Comparison of ENCODE assay signal across 10 cellular contexts in the genomic region with DNA sequence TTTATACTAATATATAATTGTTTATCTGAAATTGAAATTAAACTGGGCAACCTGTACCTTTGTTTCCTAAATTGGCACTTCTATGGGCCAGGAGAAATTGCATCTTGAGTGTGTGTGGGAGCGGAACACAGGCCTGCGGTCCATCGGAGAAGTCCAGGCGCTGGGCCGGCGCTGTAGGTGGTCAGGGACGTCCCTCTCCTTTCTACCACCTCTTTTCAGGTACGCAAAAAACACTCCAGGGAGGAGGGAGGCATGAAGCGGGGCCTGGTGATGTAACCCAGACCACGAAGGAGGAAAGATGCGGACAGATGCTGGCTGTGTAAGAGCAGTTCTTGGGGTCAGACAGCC. TPM values are rescaled to one million over a fixed set of nuclear protein-coding genes. Genes with fewer than 3 reads are reported as not detected.
DNase-seq lines count a peak whose midpoint lies in the region; ATAC-seq and TF ChIP-seq lines count a peak whose summit lies in the region.
"Had no signal": no experiment of that assay in that cellular context is flagged by ENCODE, and none has a peak within 500 bp of the region (broad histone marks: within the 10 kb centered on the region; RNA-seq: fewer than 3 reads in every experiment).

No MANE protein-coding gene starts in this region.

- H2AFZ ChIP-seq in neuron (ENCODE audit: low read depth, low read length) = no peak overlapping the region

- DNase-seq in Calu3 (no peak), Panc1 (ENCODE audit: low read depth, low spot score) (no peak), glutamatergic neuron (no peak), COLO668 (lab: John Stamatoyannopoulos, UW; ENCODE audit: unreplicated experiment) (no peak), NCI-H524 treated with DMSO at 0.1 percent for 48 hours (lab: John Stamatoyannopoulos, UW) (no peak), anterior cingulate cortex (lab: John Stamatoyannopoulos, UW) (no peak)
- DNase-seq: ovary, PC-3 had no signal

- peak overlapping the region; percentile 67 for H3K4me3 Mint-ChIP-seq in Calu3 (ENCODE audit: low read depth, unreplicated experiment)
- H3K4me3 Mint-ChIP-seq in glutamatergic neuron (ENCODE audit: unreplicated experiment) = peak overlapping the region; percentile 83

- H3K36me3 Mint-ChIP-seq in Calu3 (ENCODE audit: insufficient read depth, unreplicated experiment) (no peaks in the 10 kb centered on the region), glutamatergic neuron (ENCODE audit: unreplicated experiment) (peaks cover 10% of the 10 kb centered on the region)

- CTCF ChIA-PET in Calu3 (lab: Charles Lee) = no interaction called here
- CTCF ChIA-PET in Panc1 (lab: Charles Lee) = no interaction called here

- no TSS peak for BruUV-seq in Calu3 (replicated peaks; lab: Mats Ljungman, UMichigan)
- no TSS peak for BruUV-seq in Panc1 (replicated peaks; lab: Mats Ljungman, UMichigan)

- intact Hi-C loops in Calu3 (cut with micrococcal nuclease; ENCODE audit: unreplicated experiment) = no loop called here
- intact Hi-C loops in Panc1 (cut with micrococcal nuclease; ENCODE audit: unreplicated experiment) = no loop called here

- H3K9me3 Mint-ChIP-seq in Calu3 (ENCODE audit: low read depth, unreplicated experiment) (no peaks in the 10 kb centered on the region), glutamatergic neuron (ENCODE audit: unreplicated experiment) (peaks cover 2% of the 10 kb centered on the region)

- H3K27ac ChIP-seq in Panc1 (ENCODE audit: low read length) = no peak overlapping the region
- H3K27ac ChIP-seq: ovary, tibial nerve had no signal

- H3K27me3 Mint-ChIP-seq in Calu3 (ENCODE audit: unreplicated experiment) (peaks cover 74% of the 10 kb centered on the region), glutamatergic neuron (ENCODE audit: unreplicated experiment) (peaks cover 14% of the 10 kb centered on the region)

- POLR2A ChIA-PET in Panc1 (lab: Charles Lee) = no interaction called here

- H3K9me3 ChIP-seq in Panc1 (ENCODE audit: control insufficient read depth, insufficient read depth, low read depth, low read length) (no peaks in the 10 kb centered on the region), neuron (ENCODE audit: low read length) (peaks cover 8% of the 10 kb centered on the region)
- H3K9me3 ChIP-seq: ovary, tibial nerve had no signal

- 0 out of 2 replicates have a peak, but pooled peaks have one; percentile 30 for ATAC-seq in Panc1
- ATAC-seq: PC-3 had no signal

- no peaks in the 10 kb centered on the region for H3K4me1 Mint-ChIP-seq in Calu3 (ENCODE audit: low read depth, unreplicated experiment)
- H3K4me1 Mint-ChIP-seq in glutamatergic neuron (ENCODE audit: low read depth, unreplicated experiment) = peaks cover 4% of the 10 kb centered on the region

- H3K27me3 ChIP-seq in Panc1 (ENCODE audit: control insufficient read depth, insufficient read depth, low read length) (peaks cover 13% of the 10 kb centered on the region; the same call in 1 of the 2 replicates), neuron (ENCODE audit: insufficient read depth, low read length) (peaks cover 51% of the 10 kb centered on the region)
- H3K27me3 ChIP-seq: ovary had no signal

- no peaks in the 10 kb centered on the region for H3K4me1 ChIP-seq in Panc1 (ENCODE audit: control insufficient read depth, insufficient read depth, low read length)
- no peaks in the 10 kb centered on the region for H3K4me1 ChIP-seq in neuron (ENCODE audit: insufficient read depth, low read length)

- H3K36me3 ChIP-seq in Panc1 (ENCODE audit: control insufficient read depth, insufficient read depth, low read length) (no peaks in the 10 kb centered on the region), neuron (ENCODE audit: insufficient read depth, low read length) (no peaks in the 10 kb centered on the region)
- H3K36me3 ChIP-seq: ovary, tibial nerve had no signal

- H3K4me3 ChIP-seq in Panc1 (ENCODE audit: low read depth in 2 of 2, low read length in 2 of 2) = peak overlapping the region; percentile 27 to 38
- H3K4me3 ChIP-seq in neuron (ENCODE audit: low read length) = peak overlapping the region; percentile 20
- H3K4me3 ChIP-seq: ovary had no signal

- in situ Hi-C loops in Panc1 (cut with HindIII; ENCODE audit: low pct_unique_long_range_greater_than_20kb, low sequenced_read_pairs) = no loop called here

- H3K27ac Mint-ChIP-seq in Calu3 (ENCODE audit: unreplicated experiment) (no peak overlapping the region), glutamatergic neuron (ENCODE audit: unreplicated experiment) (peak overlapping the region; percentile 48)

- TF ChIP-seq CTCF in Calu3 (IDR thresholded peaks at IDR 0.05; ENCODE audit: unreplicated experiment) (no peak), Panc1 (IDR thresholded peaks at IDR 0.05) (no peak), glutamatergic neuron (IDR thresholded peaks at IDR 0.05; ENCODE audit: partially characterized antibody, unreplicated experiment) (no peak)

RNA-seq across cellular contexts. Expression of a gene that starts 0.7 kb away (rescaled TPM):
- total RNA-seq in Calu3 (2022) (not detected in 2 replicates), Panc1 (2021; ENCODE audit: unreplicated experiment) (not detected), glutamatergic neuron (ENCODE audit: unreplicated experiment) (not detected)
- polyA plus RNA-seq in Panc1 (2012; ENCODE audit: insufficient read length) = not detected
- total RNA-seq: ovary, PC-3 had no signal
- polyA plus RNA-seq: ovary had no signal

RNA-seq across cellular contexts. Expression of a gene that starts 26.6 kb away (rescaled TPM):
- 19.6 and 22.5 TPM in 2 replicates for total RNA-seq in Calu3 (2022)
- total RNA-seq in Panc1 (2021; ENCODE audit: unreplicated experiment) = 20.9 TPM
- polyA plus RNA-seq in Panc1 (2012; ENCODE audit: insufficient read length) = 6.8 TPM
- 65.5 TPM for total RNA-seq in glutamatergic neuron (ENCODE audit: unreplicated experiment)
